In the genomic region with DNA sequence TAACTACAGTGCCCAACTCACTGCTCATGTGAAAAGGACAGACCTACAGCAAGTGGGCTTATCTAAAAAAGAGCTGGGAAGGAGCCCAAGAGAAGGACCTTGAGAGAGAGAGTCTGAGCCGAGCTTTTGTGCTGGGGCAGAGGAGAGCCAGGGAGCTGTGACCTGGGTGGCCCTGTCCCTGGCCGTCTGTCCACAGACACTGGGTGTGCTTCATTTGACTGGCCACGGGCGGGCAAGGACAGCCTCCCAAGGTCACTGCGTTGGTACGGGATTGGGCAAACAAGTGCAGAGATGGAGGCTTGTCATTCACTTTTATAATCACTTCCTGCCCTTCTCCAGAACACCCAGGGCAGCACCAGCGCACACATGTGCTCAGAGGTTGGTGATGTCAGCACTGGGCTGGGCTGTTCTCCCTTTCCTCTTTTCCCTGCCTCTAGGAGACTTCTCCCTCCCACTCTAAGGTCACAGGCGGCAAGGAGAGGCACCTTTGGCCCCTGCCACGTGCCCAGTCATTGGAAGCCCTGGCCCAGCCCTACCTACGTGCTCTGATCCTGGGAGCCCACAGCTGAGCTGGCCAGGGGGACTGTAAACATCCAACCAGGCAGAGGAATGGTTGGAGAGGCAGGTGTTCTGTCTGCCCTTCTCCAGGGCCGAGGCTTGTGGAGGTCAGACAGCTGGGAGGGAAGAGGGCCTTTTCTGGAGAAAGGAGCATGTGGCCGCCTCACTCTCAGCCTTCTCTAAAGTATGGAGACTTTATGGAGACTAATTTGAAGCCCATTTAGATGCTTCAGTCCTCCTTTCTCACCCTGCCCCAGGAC, we compare ENCODE assay signal across 8 cellular contexts. TPM values are rescaled to one million over a fixed set of nuclear protein-coding genes. Genes with fewer than 3 reads are reported as not detected.
A peak's percentile ranks its signal among the peaks of the same experiment; 100 is the strongest.
DNase-seq lines count a peak whose midpoint lies in the region; ATAC-seq and TF ChIP-seq lines count a peak whose summit lies in the region.

No MANE protein-coding gene starts in this region.

- no peak for TF ChIP-seq POLR2A in GM18505 (IDR thresholded peaks at IDR 0.05; ENCODE audit: borderline replicate concordance, extremely low read depth, insufficient read depth, insufficient read length)

- in situ Hi-C loops in mammary epithelial cell (cut with MboI; ENCODE audit: low sequenced_read_pairs in 2 of 2) = no loop called here

- H3K27me3 ChIP-seq in DND-41 (ENCODE audit: insufficient read depth, low read length, poor library complexity) (no peaks in the 10 kb centered on the region), mammary epithelial cell (ENCODE audit: insufficient read depth, low read length) (no peaks in the 10 kb centered on the region)

- H3K79me2 ChIP-seq in DND-41 (ENCODE audit: insufficient read depth, low read length) = no peaks in the 10 kb centered on the region
- peaks cover 56% of the 10 kb centered on the region for H3K79me2 ChIP-seq in mammary epithelial cell (ENCODE audit: insufficient read depth, low read length)

- ATAC-seq in DND-41 (ENCODE audit: insufficient read depth, low read depth) (peak; percentile 81), T-helper 17 cell (peak; percentile 65), sciatic nerve (peak; percentile 80), GM19395 (IDR thresholded peaks at IDR 0.05; ENCODE audit: unreplicated experiment) (no peak), GM18505 (IDR thresholded peaks at IDR 0.05; ENCODE audit: unreplicated experiment) (no peak), HG03439 (IDR thresholded peaks at IDR 0.05; ENCODE audit: unreplicated experiment) (no peak)
- ATAC-seq in effector memory CD8-positive, alpha-beta T cell (replicated peaks) = no peak

- no peaks in the 10 kb centered on the region for H3K9me3 ChIP-seq in DND-41 (ENCODE audit: insufficient read depth, low read length, severe bottlenecking)
- H3K9me3 ChIP-seq in T-helper 17 cell (ENCODE audit: control insufficient read depth, low read length, poor library complexity, severe bottlenecking) = no peaks in the 10 kb centered on the region
- H3K9me3 ChIP-seq in mammary epithelial cell (replicated peaks; ENCODE audit: insufficient read depth, low read length) = no peaks in the 10 kb centered on the region

- H3K9me3 Mint-ChIP-seq in effector memory CD8-positive, alpha-beta T cell = no peaks in the 10 kb centered on the region

- no TSS peak for BruUV-seq in mammary epithelial cell (replicated peaks; lab: Mats Ljungman, UMichigan)

- H3K4me3 ChIP-seq in DND-41 (ENCODE audit: low read depth in 1 of 2, low read length in 2 of 2) (no peak overlapping the region), mammary epithelial cell (replicated peaks in 1 of 3; ENCODE audit: insufficient read depth in 1 of 3, low read depth in 2 of 3, low read length in 3 of 3) (no peak overlapping the region)

- peak overlapping the region; percentile 24; the same call in 1 of the 2 replicates for H3K27ac ChIP-seq in DND-41 (ENCODE audit: low read length)
- H3K27ac ChIP-seq in mammary epithelial cell (ENCODE audit: insufficient read depth, low read depth, low read length) = no peak overlapping the region

- TF ChIP-seq CTCF in DND-41 (IDR thresholded peaks at IDR 0.05; ENCODE audit: borderline replicate concordance, extremely low read depth, low read length, poor library complexity, severe bottlenecking) = no peak
- no peak for TF ChIP-seq CTCF in mammary epithelial cell (conservative IDR thresholded peaks at IDR 0.05 in 1 of 2, IDR thresholded peaks at IDR 0.05 in 1 of 2; ENCODE audit: extremely low read depth in 1 of 2, insufficient read depth in 1 of 2, low read depth in 1 of 2, low read length in 2 of 2)

- H4K20me1 ChIP-seq in DND-41 (ENCODE audit: insufficient read depth, low read length) (no peaks in the 10 kb centered on the region), mammary epithelial cell (ENCODE audit: insufficient read depth, low read length) (no peaks in the 10 kb centered on the region)

- CTCF ChIA-PET in mammary epithelial cell (lab: Charles Lee; ENCODE audit: low non-redundant PET) = no interaction called here

- H3K4me2 ChIP-seq in DND-41 (ENCODE audit: insufficient read depth, low read length) (no peak overlapping the region), mammary epithelial cell (ENCODE audit: insufficient read depth, low read depth, low read length) (no peak overlapping the region)

- H3K4me3 Mint-ChIP-seq in T-helper 17 cell = peak overlapping the region; percentile 85
- peak overlapping the region; percentile 65 for H3K4me3 Mint-ChIP-seq in effector memory CD8-positive, alpha-beta T cell

- dilution Hi-C loops in mammary epithelial cell (cut with HindIII; ENCODE audit: low sequenced_read_pairs) = no loop called here

- intact Hi-C loops in sciatic nerve (cut with DNase I) (loop anchor here (5.0 kb wide), 1 partner anchor 1790 kb away; no protein-coding TSS in a partner anchor), mammary epithelial cell (cut with micrococcal nuclease) (no loop called here)

- H3K27me3 Mint-ChIP-seq in T-helper 17 cell = no peaks in the 10 kb centered on the region
- H3K27me3 Mint-ChIP-seq in effector memory CD8-positive, alpha-beta T cell = no peaks in the 10 kb centered on the region

- no peaks in the 10 kb centered on the region for H3K36me3 ChIP-seq in DND-41 (ENCODE audit: insufficient read depth, low read length)
- H3K36me3 ChIP-seq in mammary epithelial cell (ENCODE audit: insufficient read depth, low read length) = peaks cover 2% of the 10 kb centered on the region

- DNase-seq in DND-41 (peak; percentile 40), T-helper 17 cell (no peak), sciatic nerve (ENCODE audit: low spot score) (no peak), mammary epithelial cell (no peak)
- DNase-seq in effector memory CD8-positive, alpha-beta T cell = no peak

- 93% methylated on average over 9 of the region's 12 CpGs for WGBS in mammary epithelial cell (ENCODE audit: low coverage, missing lambda C conversion rate)

- peaks cover 55% of the 10 kb centered on the region for H3K4me1 Mint-ChIP-seq in T-helper 17 cell
- H3K4me1 Mint-ChIP-seq in effector memory CD8-positive, alpha-beta T cell (ENCODE audit: low read depth in 2 of 2) = peaks cover 44 to 56% of the 10 kb centered on the region in 2 donors

- H3K4me1 ChIP-seq in DND-41 (ENCODE audit: insufficient read depth, low read length) (no peaks in the 10 kb centered on the region), mammary epithelial cell (ENCODE audit: insufficient read depth, low read length) (peaks cover 11% of the 10 kb centered on the region)

- peaks cover 5% of the 10 kb centered on the region for H3K36me3 Mint-ChIP-seq in T-helper 17 cell (ENCODE audit: low read depth)
- no peaks in the 10 kb centered on the region for H3K36me3 Mint-ChIP-seq in effector memory CD8-positive, alpha-beta T cell (ENCODE audit: insufficient read depth)

- no peak overlapping the region for H3K9ac ChIP-seq in DND-41 (ENCODE audit: low read depth, low read length)
- no peak overlapping the region for H3K9ac ChIP-seq in mammary epithelial cell (ENCODE audit: insufficient read depth, low read length)

- H2AFZ ChIP-seq in DND-41 (ENCODE audit: low read depth, low read length) (no peak overlapping the region), mammary epithelial cell (ENCODE audit: low read depth, low read length) (no peak overlapping the region)

- peak overlapping the region; percentile 87 for H3K27ac Mint-ChIP-seq in T-helper 17 cell
- peak overlapping the region; percentile 80 to 95 for H3K27ac Mint-ChIP-seq in effector memory CD8-positive, alpha-beta T cell

RNA-seq across cellular contexts. Expression of a gene that starts 6.4 kb away (rescaled TPM):
- total RNA-seq in T-helper 17 cell = 100 to 1,000 TPM; 141 to 160 TPM
- 20.3 TPM for total RNA-seq in sciatic nerve
- total RNA-seq in mammary epithelial cell = 10 to 100 TPM; 23.8 to 28.6 TPM
- polyA plus RNA-seq in mammary epithelial cell = 12.8 TPM
- polyA minus RNA-seq in mammary epithelial cell = 33.5 TPM

RNA-seq across cellular contexts. Expression of a gene that starts 39.9 kb away (rescaled TPM):
- 1 to 10 TPM in 1 of 2 donors, under 1 TPM in 1; 0.68 to 1.2 TPM for total RNA-seq in T-helper 17 cell
- 15.0 TPM for total RNA-seq in sciatic nerve
- 10 to 100 TPM in 1 of 2 donors, 1 to 10 TPM in 1; 1.0 to 18.0 TPM for total RNA-seq in mammary epithelial cell
- 38.0 TPM for polyA plus RNA-seq in mammary epithelial cell
- polyA minus RNA-seq in mammary epithelial cell = 21.7 TPM

Comparison
In these comparisons a context has a peak if more than half of its experiments do, and no peak if none do; other contexts are left out.
1. ATAC-seq: peak in DND-41 (single experiment), T-helper 17 cell (single experiment) and sciatic nerve (single experiment); none in effector memory CD8-positive, alpha-beta T cell (single experiment), GM19395 (single experiment), GM18505 (single experiment) and HG03439 (single experiment).